ENCODE assay signal across 24 cellular contexts in the genomic region with DNA sequence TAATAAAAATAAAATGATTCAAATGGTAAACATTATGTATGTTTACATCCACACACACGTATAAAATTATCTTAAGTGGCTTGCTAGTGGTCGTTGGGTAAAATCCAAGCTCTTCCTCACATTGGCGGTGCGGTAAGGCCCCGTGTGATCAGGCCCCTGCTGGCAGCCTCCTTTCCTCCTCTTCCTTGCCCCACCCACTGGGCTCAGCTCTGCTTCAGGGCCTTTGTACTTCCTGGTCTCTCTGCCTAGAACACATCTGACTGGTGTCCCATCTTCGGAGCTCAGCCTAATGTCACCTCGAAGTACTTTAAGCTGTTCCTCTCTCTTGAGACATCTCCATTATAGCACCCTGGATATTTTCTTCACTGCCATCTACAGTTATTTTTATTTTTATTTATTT. TPM values are rescaled to one million over a fixed set of nuclear protein-coding genes. Genes with fewer than 3 reads are reported as not detected.
A peak's percentile ranks its signal among the peaks of the same experiment; 100 is the strongest.
DNase-seq lines count a peak whose midpoint lies in the region; ATAC-seq and TF ChIP-seq lines count a peak whose summit lies in the region.
"Had no signal": no experiment of that assay in that cellular context is flagged by ENCODE, and none has a peak within 500 bp of the region (broad histone marks: within the 10 kb centered on the region; RNA-seq: fewer than 3 reads in every experiment).

No MANE protein-coding gene starts in this region.

- TF ChIP-seq POLR2A in Peyer's patch (IDR thresholded peaks at IDR 0.05), result no peak

- DNase-seq in natural killer cell treated with Interleukin-12 subunit alpha and Interleukin-12 subunit beta and Interleukin-15 and Interleukin-18, amount 100 ng/mL, for 72 hours (ENCODE audit: low spot score), result peak; percentile 57
- DNase-seq in natural killer cell (no peak), Peyer's patch (peak in 2 of 3 donors; percentile 57 to 64), glomerular visceral epithelial cell (ENCODE audit: extremely low spot score) (no peak), NCI-H2171 treated with DMSO at 0.1 percent for 48 hours (lab: John Stamatoyannopoulos, UW) (no peak)
- DNase-seq in stimulated activated naive CD4-positive, alpha-beta T cell (lab: John Stamatoyannopoulos, UW), result no peak
- DNase-seq: COR-L47, DMS153, GF-D8, HFFc6, NCI-H1105, NCI-H1694, NCI-H2227 treated with DMSO at 0.1 percent for 48 hours, NCI-H510A treated with DMSO at 0.1 percent for 48 hours, NCI-H774, OCI-M1, RPMI8226, SHP77 treated with DMSO at 0.1 percent for 48 hours, SK-N-SH had no signal

- peaks cover 0 to 5% of the 10 kb centered on the region in 2 donors for H3K27me3 Mint-ChIP-seq in natural killer cell treated with Interleukin-12 subunit alpha and Interleukin-12 subunit beta and Interleukin-15 and Interleukin-18, amount 100 ng/mL, for 72 hours
- H3K27me3 Mint-ChIP-seq in natural killer cell (ENCODE audit: low read depth in 2 of 2), result peaks cover 5 to 9% of the 10 kb centered on the region in 2 donors

- no peaks in the 10 kb centered on the region for H3K36me3 Mint-ChIP-seq in natural killer cell treated with Interleukin-12 subunit alpha and Interleukin-12 subunit beta and Interleukin-15 and Interleukin-18, amount 100 ng/mL, for 72 hours
- no peaks in the 10 kb centered on the region for H3K36me3 Mint-ChIP-seq in natural killer cell

- no peak overlapping the region for H3K27ac Mint-ChIP-seq in natural killer cell treated with Interleukin-12 subunit alpha and Interleukin-12 subunit beta and Interleukin-15 and Interleukin-18, amount 100 ng/mL, for 72 hours
- no peak overlapping the region for H3K27ac Mint-ChIP-seq in natural killer cell
- H3K27ac Mint-ChIP-seq: B cell, HFFc6, IgD-negative memory B cell had no signal

- intact Hi-C loops in natural killer cell (cut with micrococcal nuclease), result no loop called here

- H3K4me1 Mint-ChIP-seq in natural killer cell treated with Interleukin-12 subunit alpha and Interleukin-12 subunit beta and Interleukin-15 and Interleukin-18, amount 100 ng/mL, for 72 hours (ENCODE audit: low read depth in 2 of 2), result peaks cover 9 to 32% of the 10 kb centered on the region in 2 donors
- H3K4me1 Mint-ChIP-seq in natural killer cell, result peaks cover 0 to 4% of the 10 kb centered on the region in 2 donors

- no peaks in the 10 kb centered on the region for H3K9me3 Mint-ChIP-seq in natural killer cell treated with Interleukin-12 subunit alpha and Interleukin-12 subunit beta and Interleukin-15 and Interleukin-18, amount 100 ng/mL, for 72 hours
- H3K9me3 Mint-ChIP-seq in natural killer cell, result no peaks in the 10 kb centered on the region
- H3K9me3 Mint-ChIP-seq: HFFc6, IgD-negative memory B cell had no signal

- no peak for TF ChIP-seq CTCF in natural killer cell (IDR thresholded peaks at IDR 0.05)
- peak in 1 of 6 experiments; percentile 25 for TF ChIP-seq CTCF in Peyer's patch (IDR thresholded peaks at IDR 0.05)

- H3K9me3 ChIP-seq in Peyer's patch, result no peaks in the 10 kb centered on the region
- H3K9me3 ChIP-seq: SK-N-SH had no signal

- no peak overlapping the region for H3K27ac ChIP-seq in Peyer's patch
- H3K27ac ChIP-seq: HL-60 had no signal

- H3K4me3 Mint-ChIP-seq in natural killer cell treated with Interleukin-12 subunit alpha and Interleukin-12 subunit beta and Interleukin-15 and Interleukin-18, amount 100 ng/mL, for 72 hours, result no peak overlapping the region
- no peak overlapping the region for H3K4me3 Mint-ChIP-seq in natural killer cell
- H3K4me3 Mint-ChIP-seq: B cell, HFFc6, IgD-negative memory B cell had no signal

- no peaks in the 10 kb centered on the region for H3K27me3 ChIP-seq in Peyer's patch

- H3K36me3 ChIP-seq in Peyer's patch, result no peaks in the 10 kb centered on the region

- no peaks in the 10 kb centered on the region for H3K4me1 ChIP-seq in Peyer's patch

- ATAC-seq in natural killer cell treated with Interleukin-12 subunit alpha and Interleukin-12 subunit beta and Interleukin-15 and Interleukin-18, amount 100 ng/mL, for 72 hours, result no peak
- no peak for ATAC-seq in natural killer cell
- peak; percentile 39 for ATAC-seq in esophagus mucosa
- no peak for ATAC-seq in GM21381 (IDR thresholded peaks at IDR 0.05; ENCODE audit: unreplicated experiment)

- no peak overlapping the region for H3K4me3 ChIP-seq in Peyer's patch

RNA-seq across cellular contexts. Expression of a gene that starts 52.8 kb away (rescaled TPM):
- 1 to 10 TPM in 1 of 2 donors, under 1 TPM in 1; 0.14 to 1.7 TPM for total RNA-seq in natural killer cell treated with Interleukin-12 subunit alpha and Interleukin-12 subunit beta and Interleukin-15 and Interleukin-18, amount 100 ng/mL, for 72 hours
- total RNA-seq in natural killer cell, result 1 to 10 TPM in 1 of 3 donors, under 1 TPM in 2; 0.65 to 1.2 (median 0.79) TPM
- 1 to 10 TPM; 3.7 to 8.7 (median 4.7) TPM for total RNA-seq in Peyer's patch
- total RNA-seq in esophagus mucosa, result 3.0 TPM

Comparison
In these comparisons a context has a peak if more than half of its experiments do, and no peak if none do; other contexts are left out.
1. DNase-seq: peak in natural killer cell treated with Interleukin-12 subunit alpha and Interleukin-12 subunit beta and Interleukin-15 and Interleukin-18, amount 100 ng/mL, for 72 hours (single experiment) and Peyer's patch (2 of 3); none in natural killer cell (single experiment), glomerular visceral epithelial cell (single experiment), NCI-H2171 treated with DMSO at 0.1 percent for 48 hours (single experiment) and stimulated activated naive CD4-positive, alpha-beta T cell (0 of 6).